22 cellular contexts compared by ENCODE assay signal in genomic region chr18:12067671-12068070, GRCh38. TPM values are rescaled to one million over a fixed set of nuclear protein-coding genes. Genes with fewer than 3 reads are reported as not detected.
"Had no signal": no experiment of that assay in that cellular context is flagged by ENCODE, and none has a peak within 500 bp of the region (broad histone marks: within the 10 kb centered on the region; RNA-seq: fewer than 3 reads in every experiment).

No MANE protein-coding gene starts in this region.

- DNase-seq: Kasumi-1, MM.1S, NCI-H1092 treated with DMSO at 0.1 percent for 48 hours, NCI-H1436, NCI-H187, NCI-H2029, NCI-H2081 treated with DMSO at 0.1 percent for 48 hours, NCI-H2171, NCI-H226, NCI-H446, NCI-H510A, NCI-H524 treated with DMSO at 0.1 percent for 48 hours, NCI-H69, NCI-H774, SHP77, SJCRH30 had no signal

- H3K4me2 ChIP-seq: KMS-11 had no signal

- H3K27ac ChIP-seq: KMS-11, RWPE1, SJCRH30 had no signal

- H3K9ac ChIP-seq: KMS-11 had no signal

- ATAC-seq: SK-N-SH treated with all-trans-retinoic acid at 6 μM for 48 hours had no signal

- H3K27me3 ChIP-seq: SJCRH30 had no signal

- H3K9me3 ChIP-seq: SJCRH30 had no signal

- H3K4me1 ChIP-seq: SJCRH30 had no signal

- H3K36me3 ChIP-seq: SJCRH30 had no signal

- H3K4me3 ChIP-seq: K562, SJCRH30 had no signal

RNA-seq across cellular contexts. Expression of gene ANKRD62, which starts 26.0 kb away (rescaled TPM):
- total RNA-seq: M059J, SJCRH30 had no signal
- polyA plus RNA-seq: IgD-negative memory B cell had no signal
